Comparison of ENCODE assay signal across 21 cellular contexts in the genomic region with DNA sequence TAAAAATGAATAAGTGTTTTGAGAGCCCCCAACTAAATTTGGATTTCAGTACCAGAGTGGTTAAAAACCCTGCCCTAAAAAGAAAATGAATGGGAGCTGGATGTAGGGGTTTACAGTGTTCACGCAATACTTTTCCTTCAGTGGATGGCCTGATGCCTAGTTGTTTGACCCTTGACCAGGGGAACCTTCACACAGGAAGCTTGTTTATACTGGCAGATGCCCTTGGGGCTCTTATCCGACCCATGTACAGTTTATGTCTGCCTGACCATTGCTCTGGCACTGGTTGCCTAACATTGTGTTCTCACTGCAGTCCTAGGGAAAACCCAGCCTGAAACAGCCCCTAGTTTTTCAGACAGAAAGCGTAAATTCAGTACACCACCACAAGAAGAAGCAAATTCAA. TPM values are rescaled to one million over a fixed set of nuclear protein-coding genes. Genes with fewer than 3 reads are reported as not detected.
"Had no signal": no experiment of that assay in that cellular context is flagged by ENCODE, and none has a peak within 500 bp of the region (broad histone marks: within the 10 kb centered on the region; RNA-seq: fewer than 3 reads in every experiment).

No MANE protein-coding gene starts in this region.

- ATAC-seq: activated CD4-positive, CD25-positive, alpha-beta regulatory T cell treated with anti-CD3 and anti-CD28 coated beads, Interleukin-2, amount 50 U/mL, for 24 hours; activated CD8-positive, alpha-beta T cell treated with anti-CD3 and anti-CD28 coated beads for 36 hours had no signal

- H3K36me3 ChIP-seq: ascending aorta, Peyer's patch, SJCRH30 had no signal

- H3K27ac ChIP-seq: ascending aorta, Peyer's patch, RWPE1, SJCRH30 had no signal

- H3K27me3 ChIP-seq: ascending aorta, Peyer's patch, SJCRH30 had no signal

- H3K9ac ChIP-seq: SK-N-SH had no signal

- H3K4me3 ChIP-seq: ascending aorta, Peyer's patch, SJCRH30 had no signal

- H3K9me3 ChIP-seq: ascending aorta, Peyer's patch, SJCRH30, SK-N-SH had no signal

- DNase-seq: activated CD4-positive, alpha-beta T cell treated with anti-CD3 and anti-CD28 coated beads for 4 hours; activated CD8-positive, alpha-beta memory T cell treated with anti-CD3 and anti-CD28 coated beads, Interleukin-2, amount 50 U/mL, for 48 hours; activated CD8-positive, alpha-beta T cell treated with anti-CD3 and anti-CD28 coated beads for 36 hours; activated naive CD4-positive, alpha-beta T cell; activated T-cell treated with anti-CD3 and anti-CD28 coated beads, Interleukin-2, amount 50 U/mL, for 1 hour; amniotic stem cell; NCI-H1048; NCI-H146; NCI-H187 treated with DMSO at 0.1 percent for 48 hours; NCI-H2081 treated with DMSO at 0.1 percent for 48 hours; NCI-H446; NCI-H524; Peyer's patch; Right ventricle myocardium superior; SJCRH30; SK-N-SH; T-helper 1 cell had no signal

- H3K4me1 ChIP-seq: ascending aorta, Peyer's patch, SJCRH30 had no signal

RNA-seq across cellular contexts. Expression of a gene that starts 35.0 kb away (rescaled TPM):
- total RNA-seq: activated CD8-positive, alpha-beta T cell treated with anti-CD3 and anti-CD28 coated beads for 36 hours; ascending aorta; Peyer's patch; Right ventricle myocardium superior; SJCRH30; T-helper 2 cell treated with Interferon-gamma antibody and Interleukin-4, amounts not matched to agents 100 ng/mL and 5 ng/mL, for 36 hours had no signal
- polyA plus RNA-seq: SK-N-SH had no signal
